17 cellular contexts compared by ENCODE assay signal in genomic region chr16:13958438-13958837, GRCh38. TPM values are rescaled to one million over a fixed set of nuclear protein-coding genes. Genes with fewer than 3 reads are reported as not detected.
DNase-seq lines count a peak whose midpoint lies in the region; ATAC-seq, FAIRE-seq and TF ChIP-seq lines count a peak whose summit lies in the region.
"Had no signal": no experiment of that assay in that cellular context is flagged by ENCODE, and none has a peak within 500 bp of the region (broad histone marks: within the 10 kb centered on the region; RNA-seq: fewer than 3 reads in every experiment).

No MANE protein-coding gene starts in this region.

- peaks cover 0 to 13% of the 10 kb centered on the region in 2 donors for H3K4me1 Mint-ChIP-seq in natural killer cell treated with Interleukin-12 subunit alpha and Interleukin-12 subunit beta and Interleukin-15 and Interleukin-18, amount 100 ng/mL, for 72 hours (ENCODE audit: low read depth in 2 of 2)
- H3K4me1 Mint-ChIP-seq in stimulated activated naive CD8-positive, alpha-beta T cell treated with anti-CD3 and anti-CD28 coated beads, Interleukin-15, amount 100 ng/mL, for 72 hours = peaks cover 12% of the 10 kb centered on the region

- TF ChIP-seq POLR2A in GM12878 (IDR thresholded peaks at IDR 0.05; ENCODE audit: low read depth, low read length) = no peak

- H3K4me1 ChIP-seq in BLaER1 treated with 17β-estradiol and CSF1 and Interleukin-3, amounts not matched to agents 10 nM and 100 nM = peaks cover 0 to 68% (median 36%) of the 10 kb centered on the region in 10 experiments; a peak in 16 of 20 replicates
- peaks cover 29% of the 10 kb centered on the region for H3K4me1 ChIP-seq in GM12878 (ENCODE audit: control insufficient read depth, insufficient read depth, low read length)

- no peak overlapping the region for H3K27ac Mint-ChIP-seq in natural killer cell treated with Interleukin-12 subunit alpha and Interleukin-12 subunit beta and Interleukin-15 and Interleukin-18, amount 100 ng/mL, for 72 hours
- H3K27ac Mint-ChIP-seq in stimulated activated naive CD8-positive, alpha-beta T cell treated with anti-CD3 and anti-CD28 coated beads, Interleukin-15, amount 100 ng/mL, for 72 hours = no peak overlapping the region
- H3K27ac Mint-ChIP-seq: H9 had no signal

- no TSS peak for BruUV-seq in GM12878 (replicated peaks; lab: Mats Ljungman, UMichigan)

- DNase-seq in NCI-H226 = peak; percentile 16
- no peak for DNase-seq in GM12878 (ENCODE audit: low read depth, low spot score)
- peak; percentile 65 for DNase-seq in mucosa of gallbladder (ENCODE audit: low spot score)
- DNase-seq in activated naive CD4-positive, alpha-beta T cell treated with Interleukin-2 at 50 U/mL for 16 hours = no peak
- no peak for DNase-seq in natural killer cell treated with Interleukin-12 subunit alpha and Interleukin-12 subunit beta and Interleukin-15 and Interleukin-18, amount 100 ng/mL, for 72 hours (ENCODE audit: low spot score)
- DNase-seq in HuH-7.5 (ENCODE audit: low spot score) = no peak
- no peak for DNase-seq in stimulated activated naive CD8-positive, alpha-beta T cell treated with anti-CD3 and anti-CD28 coated beads, Interleukin-15, amount 100 ng/mL, for 72 hours
- DNase-seq: H9; NCI-H1105 treated with DMSO at 0.1 percent for 48 hours; NCI-H2107; NCI-H526 treated with DMSO at 0.1 percent for 48 hours; stimulated activated CD4-positive, alpha-beta T cell treated with anti-CD3 and anti-CD28 coated beads, Interleukin-1b, Interleukin-23, amount 100 ng/mL, for 48 hours had no signal

- CTCF ChIA-PET in GM12878 (lab: Yijun Ruan, JAX) = interaction anchor here (0.5 to 1.0 kb wide), 2 partner anchors 35 to 39 kb away, joined by 3 to 4 read pairs; partner anchors contain the start of gene ERCC4

- TF ChIP-seq EP300 in GM12878 (IDR thresholded peaks at IDR 0.05; ENCODE audit: borderline replicate concordance in 1 of 2, control insufficient read depth in 1 of 2, low read depth in 2 of 2, low read length in 2 of 2) = no peak

- no peak for ATAC-seq in GM12878
- no peak for ATAC-seq in natural killer cell treated with Interleukin-12 subunit alpha and Interleukin-12 subunit beta and Interleukin-15 and Interleukin-18, amount 100 ng/mL, for 72 hours
- no peak for ATAC-seq in stimulated activated naive CD8-positive, alpha-beta T cell treated with anti-CD3 and anti-CD28 coated beads, Interleukin-15, amount 100 ng/mL, for 72 hours

- SMC1A ChIA-PET in GM12878 (lab: Charles Lee; ENCODE audit: uncharacterized antibody, unreplicated experiment) = interaction anchor here (1.4 kb wide), 1 partner anchor 39 kb away, joined by 5 read pairs; no protein-coding TSS in a partner anchor

- no peak for TF ChIP-seq RAD21 in GM12878 (IDR thresholded peaks at IDR 0.05; ENCODE audit: insufficient read depth, low read depth, low read length)

- intact Hi-C loops in GM12878 (cut with micrococcal nuclease; ENCODE audit: unreplicated experiment) = loop anchor here (5.0 kb wide), 3 partner anchors 36 to 674 kb away; partner anchors contain the start of genes BFAR, ERCC4, MRTFB and PARN

- H3K79me2 ChIP-seq in GM12878 (ENCODE audit: control insufficient read depth, insufficient read depth, low read length) = no peaks in the 10 kb centered on the region

- no peaks in the 10 kb centered on the region for H4K20me1 ChIP-seq in BLaER1 treated with 17β-estradiol and CSF1 and Interleukin-3, amounts not matched to agents 10 nM and 100 nM
- H4K20me1 ChIP-seq in GM12878 (ENCODE audit: control insufficient read depth, insufficient read depth) = no peaks in the 10 kb centered on the region

- TF ChIP-seq CTCF in GM12878 (IDR thresholded peaks at IDR 0.05 in 2 of 3, conservative IDR thresholded peaks at IDR 0.05 in 1 of 3; ENCODE audit: control insufficient read depth in 2 of 3, extremely low read depth in 1 of 3, insufficient read depth in 1 of 3, low read depth in 3 of 3, low read length in 3 of 3) = no peak

- H3K27ac ChIP-seq in BLaER1 treated with 17β-estradiol and CSF1 and Interleukin-3, amounts not matched to agents 10 nM and 100 nM = peak overlapping the region in 10 of 11 experiments; percentile 71 to 98 (median 87); a peak in 16 of 22 replicates
- peak overlapping the region; percentile 85 for H3K27ac ChIP-seq in GM12878 (ENCODE audit: control insufficient read depth, insufficient read depth)
- H3K27ac ChIP-seq: HL-60 had no signal

- no peak overlapping the region for H2AFZ ChIP-seq in GM12878 (ENCODE audit: control insufficient read depth, low read depth, low read length)

- no peak for FAIRE-seq in GM12878 (lab: Jason Lieb, UNC)
- FAIRE-seq: frontal cortex, pancreas, urothelium cell line had no signal

- no peaks in the 10 kb centered on the region for H3K27me3 ChIP-seq in BLaER1 treated with 17β-estradiol and CSF1 and Interleukin-3, amounts not matched to agents 10 nM and 100 nM
- no peaks in the 10 kb centered on the region for H3K27me3 ChIP-seq in GM12878 (replicated peaks in 1 of 2; ENCODE audit: control insufficient read depth in 2 of 2, insufficient read depth in 2 of 2, low read length in 1 of 2)
- H3K27me3 ChIP-seq: pancreas had no signal

- no peaks in the 10 kb centered on the region for H3K9me3 Mint-ChIP-seq in natural killer cell treated with Interleukin-12 subunit alpha and Interleukin-12 subunit beta and Interleukin-15 and Interleukin-18, amount 100 ng/mL, for 72 hours
- H3K9me3 Mint-ChIP-seq in stimulated activated naive CD8-positive, alpha-beta T cell treated with anti-CD3 and anti-CD28 coated beads, Interleukin-15, amount 100 ng/mL, for 72 hours = peaks cover 3 to 7% of the 10 kb centered on the region in 2 donors
- H3K9me3 Mint-ChIP-seq: H9 had no signal

- H3K36me3 ChIP-seq in BLaER1 treated with 17β-estradiol and CSF1 and Interleukin-3, amounts not matched to agents 10 nM and 100 nM = no peaks in the 10 kb centered on the region
- no peaks in the 10 kb centered on the region for H3K36me3 ChIP-seq in GM12878 (ENCODE audit: control insufficient read depth in 2 of 2, insufficient read depth in 2 of 2, low read length in 1 of 2)
- H3K36me3 ChIP-seq: pancreas had no signal

- in situ Hi-C loops in GM12878 (cut with MboI) = no loop called here

- H3K36me3 Mint-ChIP-seq in natural killer cell treated with Interleukin-12 subunit alpha and Interleukin-12 subunit beta and Interleukin-15 and Interleukin-18, amount 100 ng/mL, for 72 hours = no peaks in the 10 kb centered on the region

- POLR2A ChIA-PET in GM12878 (lab: Charles Lee) = no interaction called here

- RAD21 ChIA-PET in GM12878 (lab: Charles Lee; ENCODE audit: unreplicated experiment) = no interaction called here

- H3K4me3 Mint-ChIP-seq in natural killer cell treated with Interleukin-12 subunit alpha and Interleukin-12 subunit beta and Interleukin-15 and Interleukin-18, amount 100 ng/mL, for 72 hours = no peak overlapping the region
- no peak overlapping the region for H3K4me3 Mint-ChIP-seq in stimulated activated naive CD8-positive, alpha-beta T cell treated with anti-CD3 and anti-CD28 coated beads, Interleukin-15, amount 100 ng/mL, for 72 hours
- H3K4me3 Mint-ChIP-seq: H9 had no signal

- H3K9ac ChIP-seq in BLaER1 treated with 17β-estradiol and CSF1 and Interleukin-3, amounts not matched to agents 10 nM and 100 nM = peak overlapping the region in 2 of 11 experiments; percentile 79 to 88; a peak in 4 of 22 replicates
- no peak overlapping the region for H3K9ac ChIP-seq in GM12878 (ENCODE audit: control insufficient read depth, insufficient read depth, low read length)

- peaks cover 33 to 40% of the 10 kb centered on the region in 2 donors for H3K27me3 Mint-ChIP-seq in natural killer cell treated with Interleukin-12 subunit alpha and Interleukin-12 subunit beta and Interleukin-15 and Interleukin-18, amount 100 ng/mL, for 72 hours
- peaks cover 44% of the 10 kb centered on the region for H3K27me3 Mint-ChIP-seq in stimulated activated naive CD8-positive, alpha-beta T cell treated with anti-CD3 and anti-CD28 coated beads, Interleukin-15, amount 100 ng/mL, for 72 hours

- H3K9me3 ChIP-seq in BLaER1 treated with 17β-estradiol and CSF1 and Interleukin-3, amounts not matched to agents 10 nM and 100 nM (replicated peaks in 1 of 11) = no peaks in the 10 kb centered on the region
- no peaks in the 10 kb centered on the region; the same call in 2 of the 3 replicates for H3K9me3 ChIP-seq in GM12878 (replicated peaks; ENCODE audit: control insufficient read depth, insufficient read depth, low read length)
- H3K9me3 ChIP-seq: pancreas had no signal

- H3K4me3 ChIP-seq in BLaER1 treated with 17β-estradiol and CSF1 and Interleukin-3, amounts not matched to agents 10 nM and 100 nM = no peak overlapping the region
- H3K4me3 ChIP-seq in GM12878 = peak overlapping the region; percentile 70; the same call in 1 of the 2 replicates
- H3K4me3 ChIP-seq: pancreas had no signal

- H3K4me2 ChIP-seq in BLaER1 treated with 17β-estradiol and CSF1 and Interleukin-3, amounts not matched to agents 10 nM and 100 nM = peak overlapping the region in 7 of 11 experiments; percentile 65 to 93 (median 77); a peak in 13 of 22 replicates
- H3K4me2 ChIP-seq in GM12878 (ENCODE audit: control insufficient read depth, insufficient read depth) = peak overlapping the region; percentile 92

- 35% methylated on average over 6 of the region's 6 CpGs for WGBS in GM12878 (ENCODE audit: insufficient coverage, insufficient replicate concordance, low lambda C conversion rate, missing lambda C conversion rate)

TF ChIP-seq in GM12878, 131 proteins besides CTCF, POLR2A, EP300 and RAD21 (continues in another document):
- TF ChIP-seq STAT3 (IDR thresholded peaks at IDR 0.05; ENCODE audit: low read depth, low read length) = no peak

RNA-seq across cellular contexts. Expression of gene ERCC4, which starts 38.5 kb away (rescaled TPM):
- total RNA-seq in GM12878 (2013; cell fraction: nucleolus; rRNA removed) = 9.9 and 10.9 TPM in 2 replicates
- total RNA-seq in GM12878 (2014; rRNA removed) (8.2 and 10.0 TPM in 2 replicates), GM12878 (2014; rRNA removed; fragmentation: Illumina TruSeq; extraction: Trizol) (9.3 and 9.6 TPM in 2 replicates), GM12878 (2021) (12.5 and 13.5 TPM in 2 replicates), mucosa of gallbladder (11.9 TPM)
- polyA plus RNA-seq in GM12878 (2011; ENCODE audit: low read depth) = 1.9 TPM
- polyA plus RNA-seq in GM12878 (2011; rRNA removed) (8.4 and 9.0 TPM in 2 replicates), GM12878 (2014; fragmentation: Illumina TruSeq; extraction: Trizol) (7.3 and 8.4 TPM in 2 replicates), GM12878 (2014; fragmentation: Nextera tagmentation; extraction: Ambion mirVana) (10 to 100 TPM in 1 of 2 experiments, 1 to 10 TPM in 1; 5.7 to 15.6 TPM), GM12878 (2014; rRNA removed) (3.4 and 4.7 TPM in 2 replicates), GM12878 (2016; fragmentation: Nextera tagmentation; extraction: Ambion mirVana) (10 to 100 TPM; 24.0 to 24.6 TPM)
- polyA plus RNA-seq in GM12878 (2011; cell fraction: cytosol; rRNA removed) = 2.5 and 3.1 TPM in 2 replicates
- 2.5 and 3.9 TPM in 2 replicates for polyA plus RNA-seq in GM12878 (2011; cell fraction: nucleus; rRNA removed)
- polyA plus RNA-seq in GM12878 (2012) = 2.1 and 3.8 TPM in 2 replicates
- 8.1 and 14.8 TPM in 2 replicates for polyA minus RNA-seq in GM12878 (2011; rRNA and poly(A)+ RNA removed)
- 10.0 and 10.1 TPM in 2 replicates for polyA minus RNA-seq in GM12878 (2011; cell fraction: cytosol; rRNA and poly(A)+ RNA removed)
- 3.3 and 5.6 TPM in 2 replicates for polyA minus RNA-seq in GM12878 (2011; cell fraction: nucleus; rRNA and poly(A)+ RNA removed)
- 10 to 100 TPM; 13.1 to 22.6 TPM for total RNA-seq in natural killer cell treated with Interleukin-12 subunit alpha and Interleukin-12 subunit beta and Interleukin-15 and Interleukin-18, amount 100 ng/mL, for 72 hours

Comparison
In these comparisons a context has a peak if more than half of its experiments do, and no peak if none do; other contexts are left out.
1. DNase-seq: peak in NCI-H226 (single experiment) and mucosa of gallbladder (single experiment); none in GM12878 (single experiment), activated naive CD4-positive, alpha-beta T cell treated with Interleukin-2 at 50 U/mL for 16 hours (single experiment), natural killer cell treated with Interleukin-12 subunit alpha and Interleukin-12 subunit beta and Interleukin-15 and Interleukin-18, amount 100 ng/mL, for 72 hours (single experiment), HuH-7.5 (single experiment) and stimulated activated naive CD8-positive, alpha-beta T cell treated with anti-CD3 and anti-CD28 coated beads, Interleukin-15, amount 100 ng/mL, for 72 hours (0 of 2).